In genomic region chr19:14564651-14565297, GRCh38 we compare ENCODE assay signal across 7 cellular contexts. TPM values are rescaled to one million over a fixed set of nuclear protein-coding genes. Genes with fewer than 3 reads are reported as not detected.
"Had no signal": no experiment of that assay in that cellular context is flagged by ENCODE, and none has a peak within 500 bp of the region (broad histone marks: within the 10 kb centered on the region; RNA-seq: fewer than 3 reads in every experiment).

No MANE protein-coding gene starts in this region.

RNA-seq across cellular contexts. Expression of gene CLEC17A, which starts 18.1 kb away (rescaled TPM):
- total RNA-seq: body of pancreas; gastroesophageal sphincter; left ventricle myocardium inferior; mammary epithelial cell; T-helper 1 cell treated with Interleukin-12 subunit alpha and Interleukin-12 subunit beta and Interleukin-4 antibody, amounts not matched to agents 30 ng/mL and 1 ng/mL, for 36 hours had no signal
- polyA plus RNA-seq: heart left ventricle, neural cell had no signal
